Comparison of ENCODE assay signal across 12 cellular contexts in genomic region chr22:39076117-39076516, GRCh38. TPM values are rescaled to one million over a fixed set of nuclear protein-coding genes. Genes with fewer than 3 reads are reported as not detected.
A peak's percentile ranks its signal among the peaks of the same experiment; 100 is the strongest.
DNase-seq lines count a peak whose midpoint lies in the region; ATAC-seq and TF ChIP-seq lines count a peak whose summit lies in the region.
"Not testable (repeated sequence)": the region's sequence is repeated elsewhere in the genome, so short reads cannot be mapped to it uniquely, and the experiment has no call there.
"Had no signal": no experiment of that assay in that cellular context is flagged by ENCODE, and none has a peak within 500 bp of the region (broad histone marks: within the 10 kb centered on the region; RNA-seq: fewer than 3 reads in every experiment).

No MANE protein-coding gene starts in this region.

- H3K36me3 ChIP-seq in CD8-positive, alpha-beta memory T cell (ENCODE audit: insufficient read depth, low read length) = peaks cover 12% of the 10 kb centered on the region
- not testable (repeated sequence) for H3K36me3 ChIP-seq in HUES6 (ENCODE audit: control insufficient read depth, insufficient read depth, low read length); left ventricle myocardium inferior

- H3K36me3 Mint-ChIP-seq in CD8-positive, alpha-beta memory T cell = peaks cover 8 to 34% (median 13%) of the 10 kb centered on the region in 3 donors
- H3K36me3 Mint-ChIP-seq in T-cell = peaks cover 10% of the 10 kb centered on the region
- H3K36me3 Mint-ChIP-seq in activated CD8-positive, alpha-beta memory T cell treated with anti-CD3 and anti-CD28 coated beads, Interleukin-2, amount 10 ng/mL, durations not matched to agents 7 days and 5 days = peaks cover 26% of the 10 kb centered on the region
- H3K36me3 Mint-ChIP-seq in activated naive CD8-positive, alpha-beta T cell treated with anti-CD3 and anti-CD28 coated beads, Interleukin-2, amount 10 ng/mL, durations not matched to agents 7 days and 5 days = peaks cover 19% of the 10 kb centered on the region
- not testable (repeated sequence) for H3K36me3 Mint-ChIP-seq in nephron (ENCODE audit: low read depth); type B pancreatic cell

- TF ChIP-seq CTCF in left ventricle myocardium inferior (IDR thresholded peaks at IDR 0.05; ENCODE audit: borderline replicate concordance); nephron (IDR thresholded peaks at IDR 0.05; ENCODE audit: unreplicated experiment in 3 of 3); type B pancreatic cell (conservative IDR thresholded peaks at IDR 0.05): not testable (repeated sequence)

- H3K27ac ChIP-seq in CD8-positive, alpha-beta memory T cell (ENCODE audit: low read depth, low read length); HUES6 (ENCODE audit: low read depth, low read length): not testable (repeated sequence)
- peak overlapping the region; percentile 42 for H3K27ac ChIP-seq in left ventricle myocardium inferior (replicated peaks)

- not testable (repeated sequence) for H3K9ac ChIP-seq in HUES6 (ENCODE audit: low read length)

- H3K27me3 Mint-ChIP-seq in CD8-positive, alpha-beta memory T cell; T-cell; activated CD8-positive, alpha-beta memory T cell treated with anti-CD3 and anti-CD28 coated beads, Interleukin-2, amount 10 ng/mL, durations not matched to agents 7 days and 5 days; activated naive CD8-positive, alpha-beta T cell treated with anti-CD3 and anti-CD28 coated beads, Interleukin-2, amount 10 ng/mL, durations not matched to agents 7 days and 5 days; nephron (ENCODE audit: low read depth); type B pancreatic cell: not testable (repeated sequence)

- not testable (repeated sequence) for ATAC-seq in T-cell (replicated peaks in 1 of 4); activated CD8-positive, alpha-beta memory T cell treated with anti-CD3 and anti-CD28 coated beads, Interleukin-2, amount 10 ng/mL, durations not matched to agents 7 days and 5 days; activated naive CD8-positive, alpha-beta T cell treated with anti-CD3 and anti-CD28 coated beads, Interleukin-2, amount 10 ng/mL, durations not matched to agents 7 days and 5 days (ENCODE audit: low read depth)

- POLR2A ChIA-PET in CD8-positive, alpha-beta memory T cell (lab: Charles Lee); T-cell (lab: Charles Lee): not testable (repeated sequence)
- POLR2A ChIA-PET in activated naive CD8-positive, alpha-beta T cell treated with anti-CD3 and anti-CD28 coated beads, Interleukin-2, amount 10 ng/mL, durations not matched to agents 7 days and 5 days (lab: Charles Lee) = interaction anchor here (1.6 to 2.5 kb wide), 2 partner anchors 19 to 34 kb away, joined by 3 to 11 read pairs; no protein-coding TSS in a partner anchor

- intact Hi-C loops in left ventricle myocardium inferior (cut with micrococcal nuclease) = not testable (repeated sequence)

- not testable (repeated sequence) for H3K9me3 Mint-ChIP-seq in CD8-positive, alpha-beta memory T cell; T-cell; activated CD8-positive, alpha-beta memory T cell treated with anti-CD3 and anti-CD28 coated beads, Interleukin-2, amount 10 ng/mL, durations not matched to agents 7 days and 5 days (ENCODE audit: low read depth); activated naive CD8-positive, alpha-beta T cell treated with anti-CD3 and anti-CD28 coated beads, Interleukin-2, amount 10 ng/mL, durations not matched to agents 7 days and 5 days; nephron; type B pancreatic cell

- peaks cover 30 to 46% (median 38%) of the 10 kb centered on the region in 3 donors for H3K4me1 Mint-ChIP-seq in CD8-positive, alpha-beta memory T cell
- H3K4me1 Mint-ChIP-seq in T-cell (peaks cover 28 to 51% (median 40%) of the 10 kb centered on the region in 3 donors), nephron (peaks cover 12% of the 10 kb centered on the region), type B pancreatic cell (ENCODE audit: unreplicated experiment) (peaks cover 12% of the 10 kb centered on the region)
- peaks cover 26% of the 10 kb centered on the region for H3K4me1 Mint-ChIP-seq in activated CD8-positive, alpha-beta memory T cell treated with anti-CD3 and anti-CD28 coated beads, Interleukin-2, amount 10 ng/mL, durations not matched to agents 7 days and 5 days
- peaks cover 27% of the 10 kb centered on the region for H3K4me1 Mint-ChIP-seq in activated naive CD8-positive, alpha-beta T cell treated with anti-CD3 and anti-CD28 coated beads, Interleukin-2, amount 10 ng/mL, durations not matched to agents 7 days and 5 days

- H3K4me3 Mint-ChIP-seq in CD8-positive, alpha-beta memory T cell = peak overlapping the region; percentile 64 to 84 (median 80)
- H3K4me3 Mint-ChIP-seq in T-cell (peak overlapping the region; percentile 82 to 86 (median 82)), nephron (peak overlapping the region; percentile 65 to 78 (median 73)), type B pancreatic cell (peak overlapping the region; percentile 61)
- H3K4me3 Mint-ChIP-seq in activated CD8-positive, alpha-beta memory T cell treated with anti-CD3 and anti-CD28 coated beads, Interleukin-2, amount 10 ng/mL, durations not matched to agents 7 days and 5 days = peak overlapping the region; percentile 68
- peak overlapping the region; percentile 82 for H3K4me3 Mint-ChIP-seq in activated naive CD8-positive, alpha-beta T cell treated with anti-CD3 and anti-CD28 coated beads, Interleukin-2, amount 10 ng/mL, durations not matched to agents 7 days and 5 days

- DNase-seq in CD8-positive, alpha-beta memory T cell; T-cell; activated CD8-positive, alpha-beta memory T cell treated with anti-CD3 and anti-CD28 coated beads, Interleukin-2, amount 10 ng/mL, durations not matched to agents 7 days and 5 days; activated naive CD8-positive, alpha-beta T cell treated with anti-CD3 and anti-CD28 coated beads, Interleukin-2, amount 10 ng/mL, durations not matched to agents 7 days and 5 days; left ventricle myocardium inferior; type B pancreatic cell (ENCODE audit: extremely low spot score, unreplicated experiment): not testable (repeated sequence)

- H3K4me3 ChIP-seq in CD8-positive, alpha-beta memory T cell (ENCODE audit: low read length) = not testable (repeated sequence)
- peak overlapping the region; percentile 39 for H3K4me3 ChIP-seq in HUES6 (ENCODE audit: low read depth, low read length)
- H3K4me3 ChIP-seq in left ventricle myocardium inferior = peak overlapping the region; percentile 71

- H3K9me3 ChIP-seq in CD8-positive, alpha-beta memory T cell (ENCODE audit: low read length); HUES6 (ENCODE audit: control insufficient read depth, insufficient read depth, low read depth, low read length); left ventricle myocardium inferior (replicated peaks): not testable (repeated sequence)

- H3K27me3 ChIP-seq in CD8-positive, alpha-beta memory T cell (ENCODE audit: insufficient read depth, low read length, poor library complexity, severe bottlenecking); HUES6 (ENCODE audit: control insufficient read depth, insufficient read depth, low read length); left ventricle myocardium inferior (ENCODE audit: low read depth): not testable (repeated sequence)

- CTCF ChIA-PET in CD8-positive, alpha-beta memory T cell (lab: Charles Lee) = not testable (repeated sequence)
- CTCF ChIA-PET in T-cell (lab: Charles Lee) = interaction anchor here in 1 of 2 donors (0.6 kb wide), 1 partner anchor 56 kb away, joined by 5 read pairs; no protein-coding TSS in a partner anchor
- CTCF ChIA-PET in activated CD8-positive, alpha-beta memory T cell treated with anti-CD3 and anti-CD28 coated beads, Interleukin-2, amount 10 ng/mL, durations not matched to agents 7 days and 5 days (lab: Charles Lee) = interaction anchor here (1.2 kb wide), 1 partner anchor 42 kb away, joined by 3 read pairs; no protein-coding TSS in a partner anchor

- peaks cover 30% of the 10 kb centered on the region for H3K4me1 ChIP-seq in CD8-positive, alpha-beta memory T cell (ENCODE audit: insufficient read depth, low read length)
- peaks cover 10% of the 10 kb centered on the region; the same call in 1 of the 2 replicates for H3K4me1 ChIP-seq in HUES6 (ENCODE audit: control insufficient read depth, insufficient read depth, low read length)
- peaks cover 14% of the 10 kb centered on the region for H3K4me1 ChIP-seq in left ventricle myocardium inferior

- H3K27ac Mint-ChIP-seq in CD8-positive, alpha-beta memory T cell = peak overlapping the region; percentile 87 to 98 (median 92)
- H3K27ac Mint-ChIP-seq in T-cell (peak overlapping the region; percentile 91 to 96), nephron (peak overlapping the region in 1 of 3 experiments; percentile 57), type B pancreatic cell (peak overlapping the region; percentile 72)
- peak overlapping the region; percentile 44 for H3K27ac Mint-ChIP-seq in activated CD8-positive, alpha-beta memory T cell treated with anti-CD3 and anti-CD28 coated beads, Interleukin-2, amount 10 ng/mL, durations not matched to agents 7 days and 5 days
- H3K27ac Mint-ChIP-seq in activated naive CD8-positive, alpha-beta T cell treated with anti-CD3 and anti-CD28 coated beads, Interleukin-2, amount 10 ng/mL, durations not matched to agents 7 days and 5 days = peak overlapping the region; percentile 83

RNA-seq across cellular contexts. Expression of gene APOBEC3G, which starts 1.0 kb away (rescaled TPM):
- 100 to 1,000 TPM; 158 to 165 TPM for total RNA-seq in CD8-positive, alpha-beta memory T cell
- polyA plus RNA-seq in CD8-positive, alpha-beta memory T cell = 256 TPM
- total RNA-seq in T-cell = 10 to 100 TPM; 29.7 to 71.3 (median 62.7) TPM
- 100 to 1,000 TPM; 146 to 196 TPM for total RNA-seq in activated CD8-positive, alpha-beta memory T cell treated with anti-CD3 and anti-CD28 coated beads, Interleukin-2, amount 10 ng/mL, durations not matched to agents 7 days and 5 days
- 100 to 1,000 TPM; 116 to 118 TPM for total RNA-seq in activated naive CD8-positive, alpha-beta T cell treated with anti-CD3 and anti-CD28 coated beads, Interleukin-2, amount 10 ng/mL, durations not matched to agents 7 days and 5 days
- 4.2 TPM for total RNA-seq in left ventricle myocardium inferior
- 5.6 and 8.0 TPM in 2 replicates for total RNA-seq in type B pancreatic cell (ENCODE audit: low replicate concordance)
- polyA plus RNA-seq: SK-N-SH had no signal

RNA-seq across cellular contexts. Expression of gene APOBEC3H, which starts 20.9 kb away (rescaled TPM):
- total RNA-seq in CD8-positive, alpha-beta memory T cell = 10 to 100 TPM; 10.8 to 11.0 TPM
- polyA plus RNA-seq in CD8-positive, alpha-beta memory T cell = 11.7 TPM
- total RNA-seq in T-cell (1 to 10 TPM; 1.1 to 6.9 (median 6.1) TPM), left ventricle myocardium inferior (0.41 TPM), type B pancreatic cell (ENCODE audit: low replicate concordance) (0.63 and 1.1 TPM in 2 replicates)
- 100 to 1,000 TPM in 1 of 2 experiments, 10 to 100 TPM in 1; 67.0 to 137 TPM for total RNA-seq in activated CD8-positive, alpha-beta memory T cell treated with anti-CD3 and anti-CD28 coated beads, Interleukin-2, amount 10 ng/mL, durations not matched to agents 7 days and 5 days
- 10 to 100 TPM; 75.5 to 84.9 TPM for total RNA-seq in activated naive CD8-positive, alpha-beta T cell treated with anti-CD3 and anti-CD28 coated beads, Interleukin-2, amount 10 ng/mL, durations not matched to agents 7 days and 5 days
- total RNA-seq: lung microvascular endothelial cell, M059J had no signal
- polyA plus RNA-seq: IMR-90 had no signal

RNA-seq across cellular contexts. Expression of gene APOBEC3F, which starts 35.5 kb away (rescaled TPM):
- 10 to 100 TPM; 28.4 to 30.1 TPM for total RNA-seq in CD8-positive, alpha-beta memory T cell
- 20.5 TPM for polyA plus RNA-seq in CD8-positive, alpha-beta memory T cell
- total RNA-seq in T-cell (10 to 100 TPM; 14.3 to 29.1 (median 18.5) TPM), left ventricle myocardium inferior (4.8 TPM), type B pancreatic cell (ENCODE audit: low replicate concordance) (14.9 and 18.9 TPM in 2 replicates)
- 10 to 100 TPM; 39.8 to 58.0 TPM for total RNA-seq in activated CD8-positive, alpha-beta memory T cell treated with anti-CD3 and anti-CD28 coated beads, Interleukin-2, amount 10 ng/mL, durations not matched to agents 7 days and 5 days
- total RNA-seq in activated naive CD8-positive, alpha-beta T cell treated with anti-CD3 and anti-CD28 coated beads, Interleukin-2, amount 10 ng/mL, durations not matched to agents 7 days and 5 days = 10 to 100 TPM; 41.4 to 45.1 TPM

RNA-seq across cellular contexts. Expression of gene APOBEC3D, which starts 55.2 kb away (rescaled TPM):
- 10 to 100 TPM; 40.8 to 41.3 TPM for total RNA-seq in CD8-positive, alpha-beta memory T cell
- polyA plus RNA-seq in CD8-positive, alpha-beta memory T cell = 20.1 TPM
- 10 to 100 TPM; 17.1 to 27.2 (median 24.4) TPM for total RNA-seq in T-cell
- total RNA-seq in activated CD8-positive, alpha-beta memory T cell treated with anti-CD3 and anti-CD28 coated beads, Interleukin-2, amount 10 ng/mL, durations not matched to agents 7 days and 5 days = 10 to 100 TPM; 49.8 to 69.4 TPM
- total RNA-seq in activated naive CD8-positive, alpha-beta T cell treated with anti-CD3 and anti-CD28 coated beads, Interleukin-2, amount 10 ng/mL, durations not matched to agents 7 days and 5 days = 10 to 100 TPM; 46.8 to 47.4 TPM
- 0.96 TPM for total RNA-seq in left ventricle myocardium inferior
- total RNA-seq in type B pancreatic cell (ENCODE audit: low replicate concordance) = 3.9 and 6.9 TPM in 2 replicates

Comparison
In these comparisons a context has a peak if more than half of its experiments do, and no peak if none do; other contexts are left out.
1. RNA of gene APOBEC3H, which starts 20.9 kb away (total RNA-seq): 67.0 to 137 TPM in activated CD8-positive, alpha-beta memory T cell treated with anti-CD3 and anti-CD28 coated beads, Interleukin-2, amount 10 ng/mL, durations not matched to agents 7 days and 5 days and 75.5 to 84.9 TPM in activated naive CD8-positive, alpha-beta T cell treated with anti-CD3 and anti-CD28 coated beads, Interleukin-2, amount 10 ng/mL, durations not matched to agents 7 days and 5 days; 10.8 to 11.0 TPM in CD8-positive, alpha-beta memory T cell, 1.1 to 6.9 TPM in T-cell, 0.63 to 1.1 TPM in type B pancreatic cell and 0.41 TPM in left ventricle myocardium inferior (single experiment); every median in the first group is over 4 times any median in the second.
2. Peak in every context shown above with its lines, with median percentiles within 50 percentile points of each other: H3K4me3 Mint-ChIP-seq.